In the genomic region with DNA sequence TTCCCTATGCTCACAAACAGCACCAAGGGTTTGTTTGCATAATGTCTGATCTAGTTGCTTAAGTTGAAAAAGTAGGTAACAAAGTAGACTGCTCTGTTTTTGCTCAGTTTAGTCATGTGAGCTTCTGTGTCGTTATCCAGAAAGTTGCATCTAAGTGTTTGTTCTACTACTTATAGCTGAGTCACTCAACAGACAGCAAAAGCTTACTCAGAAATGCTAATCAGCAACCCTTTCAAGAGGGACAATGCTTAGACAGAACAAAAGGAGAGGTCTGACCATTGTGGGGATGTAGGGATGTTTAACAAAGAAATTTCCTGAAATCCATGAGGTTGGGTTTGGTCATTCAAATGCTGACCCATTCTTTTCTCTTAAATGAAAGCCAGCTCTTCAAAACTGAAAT, we compare ENCODE assay signal across 1 cellular context.
TF ChIP-seq lines count a peak whose summit lies in the region.

No MANE protein-coding gene starts in this region.

TF ChIP-seq in GM23338, 12 proteins besides CTCF, POLR2A, EP300 and RAD21 (continued from another document):
- TF ChIP-seq, protein P1, sequence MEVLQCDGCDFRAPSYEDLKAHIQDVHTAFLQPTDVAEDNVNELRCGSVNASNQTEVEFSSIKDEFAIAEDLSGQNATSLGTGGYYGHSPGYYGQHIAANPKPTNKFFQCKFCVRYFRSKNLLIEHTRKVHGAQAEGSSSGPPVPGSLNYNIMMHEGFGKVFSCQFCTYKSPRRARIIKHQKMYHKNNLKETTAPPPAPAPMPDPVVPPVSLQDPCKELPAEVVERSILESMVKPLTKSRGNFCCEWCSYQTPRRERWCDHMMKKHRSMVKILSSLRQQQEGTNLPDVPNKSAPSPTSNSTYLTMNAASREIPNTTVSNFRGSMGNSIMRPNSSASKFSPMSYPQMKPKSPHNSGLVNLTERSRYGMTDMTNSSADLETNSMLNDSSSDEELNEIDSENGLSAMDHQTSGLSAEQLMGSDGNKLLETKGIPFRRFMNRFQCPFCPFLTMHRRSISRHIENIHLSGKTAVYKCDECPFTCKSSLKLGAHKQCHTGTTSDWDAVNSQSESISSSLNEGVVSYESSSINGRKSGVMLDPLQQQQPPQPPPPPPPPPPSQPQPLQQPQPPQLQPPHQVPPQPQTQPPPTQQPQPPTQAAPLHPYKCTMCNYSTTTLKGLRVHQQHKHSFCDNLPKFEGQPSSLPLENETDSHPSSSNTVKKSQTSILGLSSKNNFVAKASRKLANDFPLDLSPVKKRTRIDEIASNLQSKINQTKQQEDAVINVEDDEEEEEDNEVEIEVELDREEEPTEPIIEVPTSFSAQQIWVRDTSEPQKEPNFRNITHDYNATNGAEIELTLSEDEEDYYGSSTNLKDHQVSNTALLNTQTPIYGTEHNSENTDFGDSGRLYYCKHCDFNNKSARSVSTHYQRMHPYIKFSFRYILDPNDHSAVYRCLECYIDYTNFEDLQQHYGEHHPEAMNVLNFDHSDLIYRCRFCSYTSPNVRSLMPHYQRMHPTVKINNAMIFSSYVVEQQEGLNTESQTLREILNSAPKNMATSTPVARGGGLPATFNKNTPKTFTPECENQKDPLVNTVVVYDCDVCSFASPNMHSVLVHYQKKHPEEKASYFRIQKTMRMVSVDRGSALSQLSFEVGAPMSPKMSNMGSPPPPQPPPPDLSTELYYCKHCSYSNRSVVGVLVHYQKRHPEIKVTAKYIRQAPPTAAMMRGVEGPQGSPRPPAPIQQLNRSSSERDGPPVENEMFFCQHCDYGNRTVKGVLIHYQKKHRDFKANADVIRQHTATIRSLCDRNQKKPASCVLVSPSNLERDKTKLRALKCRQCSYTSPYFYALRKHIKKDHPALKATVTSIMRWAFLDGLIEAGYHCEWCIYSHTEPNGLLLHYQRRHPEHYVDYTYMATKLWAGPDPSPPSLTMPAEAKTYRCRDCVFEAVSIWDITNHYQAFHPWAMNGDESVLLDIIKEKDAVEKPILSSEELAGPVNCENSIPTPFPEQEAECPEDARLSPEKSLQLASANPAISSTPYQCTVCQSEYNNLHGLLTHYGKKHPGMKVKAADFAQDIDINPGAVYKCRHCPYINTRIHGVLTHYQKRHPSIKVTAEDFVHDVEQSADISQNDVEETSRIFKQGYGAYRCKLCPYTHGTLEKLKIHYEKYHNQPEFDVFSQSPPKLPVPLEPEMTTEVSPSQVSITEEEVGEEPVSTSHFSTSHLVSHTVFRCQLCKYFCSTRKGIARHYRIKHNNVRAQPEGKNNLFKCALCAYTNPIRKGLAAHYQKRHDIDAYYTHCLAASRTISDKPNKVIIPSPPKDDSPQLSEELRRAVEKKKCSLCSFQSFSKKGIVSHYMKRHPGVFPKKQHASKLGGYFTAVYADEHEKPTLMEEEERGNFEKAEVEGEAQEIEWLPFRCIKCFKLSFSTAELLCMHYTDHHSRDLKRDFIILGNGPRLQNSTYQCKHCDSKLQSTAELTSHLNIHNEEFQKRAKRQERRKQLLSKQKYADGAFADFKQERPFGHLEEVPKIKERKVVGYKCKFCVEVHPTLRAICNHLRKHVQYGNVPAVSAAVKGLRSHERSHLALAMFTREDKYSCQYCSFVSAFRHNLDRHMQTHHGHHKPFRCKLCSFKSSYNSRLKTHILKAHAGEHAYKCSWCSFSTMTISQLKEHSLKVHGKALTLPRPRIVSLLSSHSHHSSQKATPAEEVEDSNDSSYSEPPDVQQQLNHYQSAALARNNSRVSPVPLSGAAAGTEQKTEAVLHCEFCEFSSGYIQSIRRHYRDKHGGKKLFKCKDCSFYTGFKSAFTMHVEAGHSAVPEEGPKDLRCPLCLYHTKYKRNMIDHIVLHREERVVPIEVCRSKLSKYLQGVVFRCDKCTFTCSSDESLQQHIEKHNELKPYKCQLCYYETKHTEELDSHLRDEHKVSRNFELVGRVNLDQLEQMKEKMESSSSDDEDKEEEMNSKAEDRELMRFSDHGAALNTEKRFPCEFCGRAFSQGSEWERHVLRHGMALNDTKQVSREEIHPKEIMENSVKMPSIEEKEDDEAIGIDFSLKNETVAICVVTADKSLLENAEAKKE (CRISPR knock-in tag; IDR thresholded peaks at IDR 0.05) = no peak
- TF ChIP-seq STAT1 (IDR thresholded peaks at IDR 0.05; ENCODE audit: unreplicated experiment) = no peak
